In the genomic region with DNA sequence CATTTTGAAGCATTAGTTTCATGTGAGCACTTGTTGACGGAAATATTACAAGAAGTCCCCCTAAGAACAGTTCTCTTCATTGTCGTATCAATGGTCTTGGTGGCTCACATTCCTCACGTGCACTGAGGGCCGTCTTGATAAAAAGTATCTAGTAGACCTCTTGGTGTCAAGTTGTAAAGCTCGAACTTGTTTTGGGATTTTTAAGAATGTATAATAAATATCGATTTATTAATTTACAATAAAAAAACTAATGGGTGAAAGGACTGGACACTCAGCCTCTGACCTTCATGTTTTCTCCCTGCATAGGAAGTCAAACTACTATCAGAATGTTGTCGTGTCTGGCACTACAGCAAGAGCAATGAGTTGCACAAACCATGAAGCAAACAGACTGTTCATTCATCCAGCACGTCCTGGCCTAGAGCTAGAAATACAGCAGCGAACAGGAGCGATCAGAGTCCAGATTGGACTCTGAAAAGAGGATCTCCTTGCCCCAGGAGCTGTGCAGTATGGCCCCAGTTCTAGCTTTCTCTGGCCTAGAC, we compare ENCODE assay signal across 1 cellular context.
TF ChIP-seq lines count a peak whose summit lies in the region.

No MANE protein-coding gene starts in this region.

TF ChIP-seq in HepG2, 621 proteins besides CTCF, POLR2A, EP300 and RAD21 (continued from another document and continues in another):
- TF ChIP-seq, protein P1, sequence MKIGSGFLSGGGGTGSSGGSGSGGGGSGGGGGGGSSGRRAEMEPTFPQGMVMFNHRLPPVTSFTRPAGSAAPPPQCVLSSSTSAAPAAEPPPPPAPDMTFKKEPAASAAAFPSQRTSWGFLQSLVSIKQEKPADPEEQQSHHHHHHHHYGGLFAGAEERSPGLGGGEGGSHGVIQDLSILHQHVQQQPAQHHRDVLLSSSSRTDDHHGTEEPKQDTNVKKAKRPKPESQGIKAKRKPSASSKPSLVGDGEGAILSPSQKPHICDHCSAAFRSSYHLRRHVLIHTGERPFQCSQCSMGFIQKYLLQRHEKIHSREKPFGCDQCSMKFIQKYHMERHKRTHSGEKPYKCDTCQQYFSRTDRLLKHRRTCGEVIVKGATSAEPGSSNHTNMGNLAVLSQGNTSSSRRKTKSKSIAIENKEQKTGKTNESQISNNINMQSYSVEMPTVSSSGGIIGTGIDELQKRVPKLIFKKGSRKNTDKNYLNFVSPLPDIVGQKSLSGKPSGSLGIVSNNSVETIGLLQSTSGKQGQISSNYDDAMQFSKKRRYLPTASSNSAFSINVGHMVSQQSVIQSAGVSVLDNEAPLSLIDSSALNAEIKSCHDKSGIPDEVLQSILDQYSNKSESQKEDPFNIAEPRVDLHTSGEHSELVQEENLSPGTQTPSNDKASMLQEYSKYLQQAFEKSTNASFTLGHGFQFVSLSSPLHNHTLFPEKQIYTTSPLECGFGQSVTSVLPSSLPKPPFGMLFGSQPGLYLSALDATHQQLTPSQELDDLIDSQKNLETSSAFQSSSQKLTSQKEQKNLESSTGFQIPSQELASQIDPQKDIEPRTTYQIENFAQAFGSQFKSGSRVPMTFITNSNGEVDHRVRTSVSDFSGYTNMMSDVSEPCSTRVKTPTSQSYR (CRISPR knock-in tag; IDR thresholded peaks at IDR 0.05; ENCODE audit: borderline replicate concordance), result no peak
- TF ChIP-seq ZNF616 (CRISPR knock-in tag; IDR thresholded peaks at IDR 0.05; ENCODE audit: low read depth), result no peak
- 0 out of 2 replicates have a peak, but pooled peaks have one; percentile 31 for TF ChIP-seq SPEN (CRISPR knock-in tag; IDR thresholded peaks at IDR 0.05; ENCODE audit: low read depth)
- TF ChIP-seq ZNF335 (CRISPR knock-in tag; IDR thresholded peaks at IDR 0.05), result no peak
- no peak for TF ChIP-seq MTA1 (CRISPR knock-in tag; IDR thresholded peaks at IDR 0.05; ENCODE audit: borderline replicate concordance)
- TF ChIP-seq NR2F6 (IDR thresholded peaks at IDR 0.05), result peak; percentile 67
- peak; percentile 78; the same call in 1 of the 2 replicates for TF ChIP-seq NR2F6 (CRISPR knock-in tag; IDR thresholded peaks at IDR 0.05)
- no peak for TF ChIP-seq RFX1 (IDR thresholded peaks at IDR 0.05)
- TF ChIP-seq, protein P2, sequence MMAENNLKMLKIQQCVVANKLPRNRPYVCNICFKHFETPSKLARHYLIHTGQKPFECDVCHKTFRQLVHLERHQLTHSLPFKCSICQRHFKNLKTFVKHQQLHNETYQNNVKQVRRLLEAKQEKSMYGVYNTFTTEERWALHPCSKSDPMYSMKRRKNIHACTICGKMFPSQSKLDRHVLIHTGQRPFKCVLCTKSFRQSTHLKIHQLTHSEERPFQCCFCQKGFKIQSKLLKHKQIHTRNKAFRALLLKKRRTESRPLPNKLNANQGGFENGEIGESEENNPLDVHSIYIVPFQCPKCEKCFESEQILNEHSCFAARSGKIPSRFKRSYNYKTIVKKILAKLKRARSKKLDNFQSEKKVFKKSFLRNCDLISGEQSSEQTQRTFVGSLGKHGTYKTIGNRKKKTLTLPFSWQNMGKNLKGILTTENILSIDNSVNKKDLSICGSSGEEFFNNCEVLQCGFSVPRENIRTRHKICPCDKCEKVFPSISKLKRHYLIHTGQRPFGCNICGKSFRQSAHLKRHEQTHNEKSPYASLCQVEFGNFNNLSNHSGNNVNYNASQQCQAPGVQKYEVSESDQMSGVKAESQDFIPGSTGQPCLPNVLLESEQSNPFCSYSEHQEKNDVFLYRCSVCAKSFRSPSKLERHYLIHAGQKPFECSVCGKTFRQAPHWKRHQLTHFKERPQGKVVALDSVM (CRISPR knock-in tag; IDR thresholded peaks at IDR 0.05), result no peak
- no peak for TF ChIP-seq FIP1L1 (IDR thresholded peaks at IDR 0.05; ENCODE audit: borderline replicate concordance, insufficient read depth, low read depth, low read length)
- TF ChIP-seq JUN (CRISPR knock-in tag; IDR thresholded peaks at IDR 0.05), result no peak
- no peak for TF ChIP-seq TBX2 (CRISPR knock-in tag; IDR thresholded peaks at IDR 0.05; ENCODE audit: borderline replicate concordance)
- TF ChIP-seq SNAPC2 (CRISPR knock-in tag; IDR thresholded peaks at IDR 0.05), result no peak
- TF ChIP-seq ZNF567 (CRISPR knock-in tag; IDR thresholded peaks at IDR 0.05; ENCODE audit: borderline replicate concordance), result no peak
- no peak for TF ChIP-seq PTBP1 (IDR thresholded peaks at IDR 0.05; ENCODE audit: low read depth, low read length, poor library complexity, severe bottlenecking)
- TF ChIP-seq, protein P3, sequence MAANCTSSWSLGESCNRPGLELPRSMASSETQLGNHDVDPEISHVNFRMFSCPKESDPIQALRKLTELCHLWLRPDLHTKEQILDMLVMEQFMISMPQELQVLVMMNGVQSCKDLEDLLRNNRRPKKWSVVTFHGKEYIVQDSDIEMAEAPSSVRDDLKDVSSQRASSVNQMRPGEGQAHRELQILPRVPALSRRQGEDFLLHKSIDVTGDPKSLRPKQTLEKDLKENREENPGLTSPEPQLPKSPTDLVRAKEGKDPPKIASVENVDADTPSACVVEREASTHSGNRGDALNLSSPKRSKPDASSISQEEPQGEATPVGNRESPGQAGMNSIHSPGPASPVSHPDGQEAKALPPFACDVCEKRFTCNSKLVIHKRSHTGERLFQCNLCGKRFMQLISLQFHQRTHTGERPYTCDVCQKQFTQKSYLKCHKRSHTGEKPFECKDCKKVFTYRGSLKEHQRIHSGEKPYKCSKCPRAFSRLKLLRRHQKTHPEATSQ (CRISPR knock-in tag; IDR thresholded peaks at IDR 0.05; ENCODE audit: borderline replicate concordance), result no peak
- 0 out of 2 replicates have a peak, but pooled peaks have one; percentile 48 for TF ChIP-seq ZFP1 (CRISPR knock-in tag; IDR thresholded peaks at IDR 0.05)
- TF ChIP-seq, protein P4, sequence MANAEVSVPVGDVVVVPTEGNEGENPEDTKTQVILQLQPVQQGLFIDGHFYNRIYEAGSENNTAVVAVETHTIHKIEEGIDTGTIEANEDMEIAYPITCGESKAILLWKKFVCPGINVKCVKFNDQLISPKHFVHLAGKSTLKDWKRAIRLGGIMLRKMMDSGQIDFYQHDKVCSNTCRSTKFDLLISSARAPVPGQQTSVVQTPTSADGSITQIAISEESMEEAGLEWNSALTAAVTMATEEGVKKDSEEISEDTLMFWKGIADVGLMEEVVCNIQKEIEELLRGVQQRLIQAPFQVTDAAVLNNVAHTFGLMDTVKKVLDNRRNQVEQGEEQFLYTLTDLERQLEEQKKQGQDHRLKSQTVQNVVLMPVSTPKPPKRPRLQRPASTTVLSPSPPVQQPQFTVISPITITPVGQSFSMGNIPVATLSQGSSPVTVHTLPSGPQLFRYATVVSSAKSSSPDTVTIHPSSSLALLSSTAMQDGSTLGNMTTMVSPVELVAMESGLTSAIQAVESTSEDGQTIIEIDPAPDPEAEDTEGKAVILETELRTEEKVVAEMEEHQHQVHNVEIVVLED (CRISPR knock-in tag; IDR thresholded peaks at IDR 0.05; ENCODE audit: borderline replicate concordance), result no peak
- TF ChIP-seq, protein P5, sequence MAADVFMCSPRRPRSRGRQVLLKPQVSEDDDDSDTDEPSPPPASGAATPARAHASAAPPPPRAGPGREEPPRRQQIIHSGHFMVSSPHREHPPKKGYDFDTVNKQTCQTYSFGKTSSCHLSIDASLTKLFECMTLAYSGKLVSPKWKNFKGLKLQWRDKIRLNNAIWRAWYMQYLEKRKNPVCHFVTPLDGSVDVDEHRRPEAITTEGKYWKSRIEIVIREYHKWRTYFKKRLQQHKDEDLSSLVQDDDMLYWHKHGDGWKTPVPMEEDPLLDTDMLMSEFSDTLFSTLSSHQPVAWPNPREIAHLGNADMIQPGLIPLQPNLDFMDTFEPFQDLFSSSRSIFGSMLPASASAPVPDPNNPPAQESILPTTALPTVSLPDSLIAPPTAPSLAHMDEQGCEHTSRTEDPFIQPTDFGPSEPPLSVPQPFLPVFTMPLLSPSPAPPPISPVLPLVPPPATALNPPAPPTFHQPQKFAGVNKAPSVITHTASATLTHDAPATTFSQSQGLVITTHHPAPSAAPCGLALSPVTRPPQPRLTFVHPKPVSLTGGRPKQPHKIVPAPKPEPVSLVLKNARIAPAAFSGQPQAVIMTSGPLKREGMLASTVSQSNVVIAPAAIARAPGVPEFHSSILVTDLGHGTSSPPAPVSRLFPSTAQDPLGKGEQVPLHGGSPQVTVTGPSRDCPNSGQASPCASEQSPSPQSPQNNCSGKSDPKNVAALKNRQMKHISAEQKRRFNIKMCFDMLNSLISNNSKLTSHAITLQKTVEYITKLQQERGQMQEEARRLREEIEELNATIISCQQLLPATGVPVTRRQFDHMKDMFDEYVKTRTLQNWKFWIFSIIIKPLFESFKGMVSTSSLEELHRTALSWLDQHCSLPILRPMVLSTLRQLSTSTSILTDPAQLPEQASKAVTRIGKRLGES (CRISPR knock-in tag; IDR thresholded peaks at IDR 0.05; ENCODE audit: borderline replicate concordance), result no peak
- peak; percentile 92 for TF ChIP-seq ZMYM3 (CRISPR knock-in tag; IDR thresholded peaks at IDR 0.05)
- TF ChIP-seq ZNF775 (CRISPR knock-in tag; IDR thresholded peaks at IDR 0.05; ENCODE audit: borderline replicate concordance), result no peak
- TF ChIP-seq FOSL1 (CRISPR knock-in tag; IDR thresholded peaks at IDR 0.05; ENCODE audit: borderline replicate concordance), result no peak
- TF ChIP-seq NFKB2 (CRISPR knock-in tag; IDR thresholded peaks at IDR 0.05; ENCODE audit: borderline replicate concordance), result no peak
- TF ChIP-seq, protein P6, sequence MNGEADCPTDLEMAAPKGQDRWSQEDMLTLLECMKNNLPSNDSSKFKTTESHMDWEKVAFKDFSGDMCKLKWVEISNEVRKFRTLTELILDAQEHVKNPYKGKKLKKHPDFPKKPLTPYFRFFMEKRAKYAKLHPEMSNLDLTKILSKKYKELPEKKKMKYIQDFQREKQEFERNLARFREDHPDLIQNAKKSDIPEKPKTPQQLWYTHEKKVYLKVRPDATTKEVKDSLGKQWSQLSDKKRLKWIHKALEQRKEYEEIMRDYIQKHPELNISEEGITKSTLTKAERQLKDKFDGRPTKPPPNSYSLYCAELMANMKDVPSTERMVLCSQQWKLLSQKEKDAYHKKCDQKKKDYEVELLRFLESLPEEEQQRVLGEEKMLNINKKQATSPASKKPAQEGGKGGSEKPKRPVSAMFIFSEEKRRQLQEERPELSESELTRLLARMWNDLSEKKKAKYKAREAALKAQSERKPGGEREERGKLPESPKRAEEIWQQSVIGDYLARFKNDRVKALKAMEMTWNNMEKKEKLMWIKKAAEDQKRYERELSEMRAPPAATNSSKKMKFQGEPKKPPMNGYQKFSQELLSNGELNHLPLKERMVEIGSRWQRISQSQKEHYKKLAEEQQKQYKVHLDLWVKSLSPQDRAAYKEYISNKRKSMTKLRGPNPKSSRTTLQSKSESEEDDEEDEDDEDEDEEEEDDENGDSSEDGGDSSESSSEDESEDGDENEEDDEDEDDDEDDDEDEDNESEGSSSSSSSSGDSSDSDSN (CRISPR knock-in tag; IDR thresholded peaks at IDR 0.05), result no peak
- TF ChIP-seq PCBP2 (optimal IDR thresholded peaks at IDR 0.05; ENCODE audit: low read depth, low read length, poor library complexity, severe bottlenecking), result no peak
- TF ChIP-seq, protein P7, sequence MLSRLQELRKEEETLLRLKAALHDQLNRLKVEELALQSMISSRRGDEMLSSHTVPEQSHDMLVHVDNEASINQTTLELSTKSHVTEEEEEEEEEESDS (CRISPR knock-in tag; IDR thresholded peaks at IDR 0.05; ENCODE audit: borderline replicate concordance), result no peak
- TF ChIP-seq MIER2 (CRISPR knock-in tag; IDR thresholded peaks at IDR 0.05), result 0 out of 2 replicates have a peak, but pooled peaks have one; percentile 62
- no peak for TF ChIP-seq ZNF30 (CRISPR knock-in tag; IDR thresholded peaks at IDR 0.05)
- TF ChIP-seq, protein P8, sequence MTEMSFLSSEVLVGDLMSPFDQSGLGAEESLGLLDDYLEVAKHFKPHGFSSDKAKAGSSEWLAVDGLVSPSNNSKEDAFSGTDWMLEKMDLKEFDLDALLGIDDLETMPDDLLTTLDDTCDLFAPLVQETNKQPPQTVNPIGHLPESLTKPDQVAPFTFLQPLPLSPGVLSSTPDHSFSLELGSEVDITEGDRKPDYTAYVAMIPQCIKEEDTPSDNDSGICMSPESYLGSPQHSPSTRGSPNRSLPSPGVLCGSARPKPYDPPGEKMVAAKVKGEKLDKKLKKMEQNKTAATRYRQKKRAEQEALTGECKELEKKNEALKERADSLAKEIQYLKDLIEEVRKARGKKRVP (CRISPR knock-in tag; IDR thresholded peaks at IDR 0.05), result no peak
- no peak for TF ChIP-seq RFXAP (CRISPR knock-in tag; IDR thresholded peaks at IDR 0.05; ENCODE audit: borderline replicate concordance)
- TF ChIP-seq TSC22D2 (CRISPR knock-in tag; IDR thresholded peaks at IDR 0.05; ENCODE audit: borderline replicate concordance), result no peak
- no peak for TF ChIP-seq ZNF10 (CRISPR knock-in tag; IDR thresholded peaks at IDR 0.05; ENCODE audit: borderline replicate concordance, low read depth)
- TF ChIP-seq TOE1 (CRISPR knock-in tag; IDR thresholded peaks at IDR 0.05), result no peak
- TF ChIP-seq, protein P9, sequence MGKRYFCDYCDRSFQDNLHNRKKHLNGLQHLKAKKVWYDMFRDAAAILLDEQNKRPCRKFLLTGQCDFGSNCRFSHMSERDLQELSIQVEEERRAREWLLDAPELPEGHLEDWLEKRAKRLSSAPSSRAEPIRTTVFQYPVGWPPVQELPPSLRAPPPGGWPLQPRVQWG (CRISPR knock-in tag; IDR thresholded peaks at IDR 0.05; ENCODE audit: borderline replicate concordance, low read depth), result no peak
- TF ChIP-seq, protein P10, sequence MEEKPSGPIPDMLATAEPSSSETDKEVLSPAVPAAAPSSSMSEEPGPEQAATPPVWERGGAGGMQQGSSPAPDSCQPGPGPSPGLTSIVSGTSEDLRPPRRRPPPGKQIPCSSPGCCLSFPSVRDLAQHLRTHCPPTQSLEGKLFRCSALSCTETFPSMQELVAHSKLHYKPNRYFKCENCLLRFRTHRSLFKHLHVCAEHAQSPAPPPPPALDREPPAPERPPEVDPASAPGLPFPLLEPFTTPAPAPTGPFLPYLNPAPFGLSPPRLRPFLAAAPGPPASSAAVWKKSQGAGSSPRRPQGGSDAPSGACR (CRISPR knock-in tag; IDR thresholded peaks at IDR 0.05), result no peak
- no peak for TF ChIP-seq ARNT (IDR thresholded peaks at IDR 0.05)
- no peak for TF ChIP-seq RBM22 (optimal IDR thresholded peaks at IDR 0.05; ENCODE audit: low read length)
- TF ChIP-seq SP4 (CRISPR knock-in tag; IDR thresholded peaks at IDR 0.05), result no peak
- TF ChIP-seq, protein P11, sequence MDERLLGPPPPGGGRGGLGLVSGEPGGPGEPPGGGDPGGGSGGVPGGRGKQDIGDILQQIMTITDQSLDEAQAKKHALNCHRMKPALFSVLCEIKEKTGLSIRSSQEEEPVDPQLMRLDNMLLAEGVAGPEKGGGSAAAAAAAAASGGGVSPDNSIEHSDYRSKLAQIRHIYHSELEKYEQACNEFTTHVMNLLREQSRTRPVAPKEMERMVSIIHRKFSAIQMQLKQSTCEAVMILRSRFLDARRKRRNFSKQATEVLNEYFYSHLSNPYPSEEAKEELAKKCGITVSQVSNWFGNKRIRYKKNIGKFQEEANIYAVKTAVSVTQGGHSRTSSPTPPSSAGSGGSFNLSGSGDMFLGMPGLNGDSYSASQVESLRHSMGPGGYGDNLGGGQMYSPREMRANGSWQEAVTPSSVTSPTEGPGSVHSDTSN (CRISPR knock-in tag; IDR thresholded peaks at IDR 0.05), result no peak
